Comparison of ENCODE assay signal across 17 cellular contexts in genomic region chr11:128701086-128701485, GRCh38. TPM values are rescaled to one million over a fixed set of nuclear protein-coding genes. Genes with fewer than 3 reads are reported as not detected.
DNase-seq lines count a peak whose midpoint lies in the region; ATAC-seq, FAIRE-seq and TF ChIP-seq lines count a peak whose summit lies in the region.
"Had no signal": no experiment of that assay in that cellular context is flagged by ENCODE, and none has a peak within 500 bp of the region (broad histone marks: within the 10 kb centered on the region; RNA-seq: fewer than 3 reads in every experiment).

No MANE protein-coding gene starts in this region.

- H3K79me2 ChIP-seq in K562 (ENCODE audit: control insufficient read depth, insufficient read depth, low read length), result no peaks in the 10 kb centered on the region
- no peaks in the 10 kb centered on the region for H3K79me2 ChIP-seq in HepG2 (ENCODE audit: insufficient read depth, low read length)

- H4K20me1 ChIP-seq in K562 (replicated peaks; ENCODE audit: control insufficient read depth, insufficient read depth, low read length) (no peaks in the 10 kb centered on the region), HepG2 (ENCODE audit: insufficient read depth, low read length) (no peaks in the 10 kb centered on the region)

- H2AFZ ChIP-seq in K562 (ENCODE audit: low read depth, low read length), result no peak overlapping the region
- no peak overlapping the region for H2AFZ ChIP-seq in HepG2 (ENCODE audit: low read length)

- CTCF ChIA-PET in HEK293 (lab: Yijun Ruan, JAX) (interaction anchor here (0.9 kb wide), 1 partner anchor 18 kb away, joined by 3 read pairs; no protein-coding TSS in a partner anchor), K562 (lab: Yijun Ruan, JAX; ENCODE audit: low intra/inter-chr PET ratio) (no interaction called here), HepG2 (lab: Yijun Ruan, JAX; ENCODE audit: low intra/inter-chr PET ratio, low total read pairs) (no interaction called here)

- H3K36me3 ChIP-seq in HEK293 (ENCODE audit: control insufficient read depth in 2 of 2, insufficient read depth in 1 of 2, low read length in 2 of 2), result peaks cover 0 to 5% of the 10 kb centered on the region in 2 experiments; a peak in 1 of 3 replicates
- no peaks in the 10 kb centered on the region for H3K36me3 ChIP-seq in K562 (ENCODE audit: control insufficient read depth, insufficient read depth, low read length)
- H3K36me3 ChIP-seq in neutrophil, result peaks cover 16% of the 10 kb centered on the region
- H3K36me3 ChIP-seq in HepG2 (replicated peaks in 1 of 2; ENCODE audit: control insufficient read depth in 1 of 2, insufficient read depth in 2 of 2, low read length in 2 of 2), result no peaks in the 10 kb centered on the region
- H3K36me3 ChIP-seq: lower lobe of right lung had no signal

- ATAC-seq in K562, result no peak
- ATAC-seq in HG03025 (IDR thresholded peaks at IDR 0.05; ENCODE audit: low FRiP score, unreplicated experiment), result no peak
- ATAC-seq in HepG2, result no peak
- ATAC-seq: lower lobe of right lung had no signal

- in situ Hi-C loops in K562 (cut with MboI) (no loop called here), HepG2 (cut with HindIII; ENCODE audit: extremely low pct_ligation_motif_present, low pct_unique_long_range_greater_than_20kb) (no loop called here)

- H3K9ac ChIP-seq in K562 (ENCODE audit: insufficient read depth in 1 of 2, low read depth in 2 of 2, low read length in 2 of 2) (no peak overlapping the region), HepG2 (ENCODE audit: insufficient read depth, low read depth, low read length) (no peak overlapping the region)

- H3K4me3 ChIP-seq in HEK293 (ENCODE audit: low read depth, low read length), result no peak overlapping the region
- no peak overlapping the region for H3K4me3 ChIP-seq in K562
- peak overlapping the region in 1 of 2 experiments; percentile 28 for H3K4me3 ChIP-seq in neutrophil (ENCODE audit: low read depth in 1 of 2, low read length in 1 of 2)
- no peak overlapping the region for H3K4me3 ChIP-seq in lower leg skin (ENCODE audit: low read depth, poor library complexity, severe bottlenecking)
- H3K4me3 ChIP-seq in HepG2 (replicated peaks in 1 of 3; ENCODE audit: insufficient read depth in 1 of 3, low read depth in 2 of 3, low read length in 3 of 3), result no peak overlapping the region
- H3K4me3 ChIP-seq: lower lobe of right lung had no signal

- H3K9me3 ChIP-seq in HEK293 (ENCODE audit: control insufficient read depth, insufficient read depth, low read depth, low read length) (no peaks in the 10 kb centered on the region), K562 (replicated peaks; ENCODE audit: control insufficient read depth, insufficient read depth, low read depth, low read length) (no peaks in the 10 kb centered on the region), neutrophil (no peaks in the 10 kb centered on the region), HepG2 (ENCODE audit: low read length) (no peaks in the 10 kb centered on the region)
- H3K9me3 ChIP-seq: lower lobe of right lung had no signal

- H3K4me2 ChIP-seq in K562 (ENCODE audit: insufficient read depth, low read length), result no peak overlapping the region
- no peak overlapping the region for H3K4me2 ChIP-seq in HepG2 (ENCODE audit: low read depth, low read length)

- H3K27ac ChIP-seq in HEK293 (ENCODE audit: extremely low read depth, low read depth, low read length), result no peak overlapping the region
- no peak overlapping the region for H3K27ac ChIP-seq in K562 (ENCODE audit: extremely low read depth, low read depth, low read length)
- peak overlapping the region; percentile 99 for H3K27ac ChIP-seq in neutrophil
- no peak overlapping the region for H3K27ac ChIP-seq in HepG2 (ENCODE audit: extremely low read length, insufficient read depth, low read length)
- H3K27ac ChIP-seq: lower lobe of right lung had no signal

- H3K9me1 ChIP-seq in K562 (ENCODE audit: control insufficient read depth, insufficient read depth, low read length), result no peaks in the 10 kb centered on the region

- WGBS in K562 (ENCODE audit: insufficient coverage, low coverage, missing lambda C conversion rate), result 0% methylated on average over 3 of the region's 3 CpGs
- WGBS in lower leg skin, 2 donors, result 78 to 94% methylated on average over 3 of the region's 3 CpGs
- WGBS in HepG2 (ENCODE audit: low lambda C conversion rate), result 2% methylated on average over 3 of the region's 3 CpGs

- TF ChIP-seq POLR2A in K562 (conservative IDR thresholded peaks at IDR 0.05), result no peak
- TF ChIP-seq POLR2A in lower leg skin (IDR thresholded peaks at IDR 0.05), result no peak
- TF ChIP-seq POLR2A in HepG2 (IDR thresholded peaks at IDR 0.05; ENCODE audit: insufficient read depth in 1 of 2, low read depth in 2 of 2, low read length in 2 of 2), result no peak

- no peak for TF ChIP-seq CTCF in HEK293 (tag by site-specific recombination; IDR thresholded peaks at IDR 0.05)
- TF ChIP-seq CTCF in K562 (IDR thresholded peaks at IDR 0.05 in 2 of 3, conservative IDR thresholded peaks at IDR 0.05 in 1 of 3; ENCODE audit: insufficient read depth in 2 of 3, low read depth in 1 of 3, low read length in 3 of 3), result no peak
- TF ChIP-seq CTCF in neutrophil (IDR thresholded peaks at IDR 0.05), result no peak
- TF ChIP-seq CTCF in lower leg skin (IDR thresholded peaks at IDR 0.05), result no peak
- TF ChIP-seq CTCF in HepG2 (CRISPR knock-in tag; IDR thresholded peaks at IDR 0.05), result no peak

- FAIRE-seq in K562 (lab: Jason Lieb, UNC), result no peak
- no peak for FAIRE-seq in HepG2 (lab: Jason Lieb, UNC)
- FAIRE-seq: GM18507, RCC 7860 had no signal

- peak; percentile 44 for DNase-seq in activated CD8-positive, alpha-beta memory T cell treated with anti-CD3 and anti-CD28 coated beads for 24 hours
- DNase-seq in activated CD8-positive, alpha-beta memory T cell treated with anti-CD3 and anti-CD28 coated beads, Interleukin-2, amount 50 U/mL, for 48 hours, result no peak
- DNase-seq in K562 (ENCODE audit: extremely low read depth in 1 of 4, low spot score in 3 of 4) (no peak), lower leg skin (ENCODE audit: low spot score in 2 of 2) (no peak), HepG2 (ENCODE audit: low spot score) (no peak)
- DNase-seq: activated CD8-positive, alpha-beta memory T cell treated with anti-CD3 and anti-CD28 coated beads, Interleukin-2, amount 50 U/mL, for 4 hours; DND-41; H7; hypothalamus; lower lobe of right lung; NCI-H510A; nucleus accumbens had no signal

- POLR2A ChIA-PET in HEK293 (lab: Yijun Ruan, JAX), result no interaction called here
- POLR2A ChIA-PET in K562 (lab: Yijun Ruan, JAX), result no interaction called here
- POLR2A ChIA-PET in HepG2 (lab: Yijun Ruan, JAX), result no interaction called here

- no peak for TF ChIP-seq RAD21 in K562 (CRISPR knock-in tag; conservative IDR thresholded peaks at IDR 0.05 in 1 of 2, IDR thresholded peaks at IDR 0.05 in 1 of 2)
- TF ChIP-seq RAD21 in HepG2 (CRISPR knock-in tag; IDR thresholded peaks at IDR 0.05), result no peak

- H3K4me1 ChIP-seq in HEK293 (ENCODE audit: control insufficient read depth, insufficient read depth, low read length), result no peaks in the 10 kb centered on the region
- no peaks in the 10 kb centered on the region for H3K4me1 ChIP-seq in K562 (replicated peaks in 1 of 2; ENCODE audit: control insufficient read depth in 2 of 2, insufficient read depth in 2 of 2, low read length in 2 of 2)
- H3K4me1 ChIP-seq in neutrophil (ENCODE audit: control insufficient read depth in 1 of 2, insufficient read depth in 1 of 2, low read depth in 1 of 2, low read length in 1 of 2), result peaks cover 99 to 100% of the 10 kb centered on the region in 2 experiments
- no peaks in the 10 kb centered on the region for H3K4me1 ChIP-seq in HepG2 (ENCODE audit: insufficient read depth, low read length)

- BruUV-seq in K562 (replicated peaks; lab: Mats Ljungman, UMichigan) (no TSS peak), HepG2 (replicated peaks; lab: Mats Ljungman, UMichigan) (no TSS peak)

- no peak for TF ChIP-seq EP300 in K562 (IDR thresholded peaks at IDR 0.05; ENCODE audit: low read length)
- TF ChIP-seq EP300 in HepG2 (IDR thresholded peaks at IDR 0.05; ENCODE audit: low read depth in 2 of 2, low read length in 2 of 2), result no peak
- TF ChIP-seq EP300 in HepG2 (CRISPR knock-in tag; IDR thresholded peaks at IDR 0.05; ENCODE audit: borderline replicate concordance), result no peak

- intact Hi-C loops in K562 (cut with micrococcal nuclease) (no loop called here), lower leg skin (cut with DNase I; ENCODE audit: low total_unique reads) (no loop called here), HepG2 (cut with micrococcal nuclease; ENCODE audit: unreplicated experiment) (no loop called here)

- H3K27me3 ChIP-seq in K562 (ENCODE audit: control insufficient read depth in 2 of 2, insufficient read depth in 2 of 2, low read length in 2 of 2), result peaks cover 0 to under 1% of the 10 kb centered on the region in 2 experiments; a peak in 1 of 5 replicates
- H3K27me3 ChIP-seq in neutrophil, result no peaks in the 10 kb centered on the region
- peaks cover 0 to 10% of the 10 kb centered on the region in 2 experiments; a peak in 2 of 5 replicates for H3K27me3 ChIP-seq in HepG2 (ENCODE audit: control insufficient read depth in 1 of 2, insufficient read depth in 2 of 2, low read length in 2 of 2)

RNA-seq across cellular contexts. Expression of gene FLI1, which starts 7.2 kb away (rescaled TPM):
- not detected in 2 replicates for total RNA-seq in K562 (2011; cell fraction: chromatin; rRNA removed; ENCODE audit: low replicate concordance)
- not detected in 2 replicates for total RNA-seq in K562 (2011; cell fraction: nucleolus; rRNA removed)
- total RNA-seq in K562 (2011; cell fraction: nucleoplasm; rRNA removed), result not detected in 2 replicates
- total RNA-seq in K562 (2014; rRNA removed) (not detected in 2 replicates), K562 (2014; rRNA removed; fragmentation: Illumina TruSeq; extraction: Trizol) (not detected in 2 replicates), K562 (2015; rRNA removed; fragmentation: Illumina TruSeq; extraction: Trizol) (not detected in 2 replicates), K562 (2021) (0.18 and 0.25 TPM in 2 replicates), lower leg skin (10 to 100 TPM in 1 of 4 donors, 1 to 10 TPM in 3; 3.8 to 16.5 (median 6.8) TPM), HepG2 (2016; rRNA removed; fragmentation: Illumina TruSeq; extraction: Trizol) (not detected in 2 replicates)
- polyA plus RNA-seq in K562 (2011; rRNA removed) (not detected in 2 replicates), K562 (2014; fragmentation: Illumina TruSeq; extraction: Trizol) (not detected in 2 replicates), K562 (2014; fragmentation: Nextera tagmentation; extraction: Ambion mirVana) (not detected), K562 (2014; rRNA removed) (not detected in 2 replicates), HepG2 (2011; rRNA removed) (not detected in 2 replicates)
- polyA plus RNA-seq in K562 (2011; cell fraction: cytosol; rRNA removed), result not detected in 2 replicates
- polyA plus RNA-seq in K562 (2011; cell fraction: nucleus; rRNA removed), result not detected in 2 replicates
- 0.10 TPM in 1 of 2 replicates, not detected in the other for polyA plus RNA-seq in K562 (2012)
- polyA minus RNA-seq in K562 (2011; rRNA and poly(A)+ RNA removed), result not detected in 2 replicates
- not detected in 2 replicates for polyA minus RNA-seq in K562 (2011; cell fraction: cytosol; rRNA and poly(A)+ RNA removed)
- polyA minus RNA-seq in K562 (2011; cell fraction: nucleus; rRNA and poly(A)+ RNA removed), result not detected in 2 replicates
- not detected in 2 replicates for total RNA-seq in HepG2 (2016; cell fraction: cytosol; rRNA removed; fragmentation: Illumina TruSeq; extraction: Trizol; ENCODE audit: low read depth)
- total RNA-seq in HepG2 (2016; cell fraction: insoluble cytoplasmic fraction; rRNA removed; fragmentation: Illumina TruSeq; extraction: Trizol), result not detected in 2 replicates
- not detected in 2 replicates for total RNA-seq in HepG2 (2016; cell fraction: membrane; rRNA removed; fragmentation: Illumina TruSeq; extraction: Trizol)
- total RNA-seq in HepG2 (2016; cell fraction: nucleus; rRNA removed; fragmentation: Illumina TruSeq; extraction: Trizol), result not detected in 2 replicates
- polyA plus RNA-seq in HepG2 (2011; cell fraction: cytosol; rRNA removed), result not detected in 2 replicates
- not detected in 2 replicates for polyA plus RNA-seq in HepG2 (2011; cell fraction: nucleus; rRNA removed)
- not detected in 2 replicates for polyA plus RNA-seq in HepG2 (2012)
- not detected in 2 replicates for polyA plus RNA-seq in HepG2 (2016; cell fraction: cytosol; fragmentation: Illumina TruSeq; extraction: Trizol; ENCODE audit: low read depth)
- not detected in 2 replicates for polyA plus RNA-seq in HepG2 (2016; cell fraction: insoluble cytoplasmic fraction; fragmentation: Illumina TruSeq; extraction: Trizol; ENCODE audit: low read depth)
- not detected in 2 replicates for polyA plus RNA-seq in HepG2 (2016; cell fraction: membrane; fragmentation: Illumina TruSeq; extraction: Trizol; ENCODE audit: low read depth)
- polyA plus RNA-seq in HepG2 (2016; cell fraction: nucleus; fragmentation: Illumina TruSeq; extraction: Trizol; ENCODE audit: insufficient read depth, low read depth), result not detected in 2 replicates
- not detected in 2 replicates for polyA minus RNA-seq in HepG2 (2011; rRNA and poly(A)+ RNA removed; ENCODE audit: low replicate concordance)
- polyA minus RNA-seq in HepG2 (2011; cell fraction: cytosol; rRNA and poly(A)+ RNA removed), result not detected in 2 replicates
- not detected in 2 replicates for polyA minus RNA-seq in HepG2 (2011; cell fraction: nucleus; rRNA and poly(A)+ RNA removed)
